ENCODE assay signal across 8 cellular contexts in the genomic region with DNA sequence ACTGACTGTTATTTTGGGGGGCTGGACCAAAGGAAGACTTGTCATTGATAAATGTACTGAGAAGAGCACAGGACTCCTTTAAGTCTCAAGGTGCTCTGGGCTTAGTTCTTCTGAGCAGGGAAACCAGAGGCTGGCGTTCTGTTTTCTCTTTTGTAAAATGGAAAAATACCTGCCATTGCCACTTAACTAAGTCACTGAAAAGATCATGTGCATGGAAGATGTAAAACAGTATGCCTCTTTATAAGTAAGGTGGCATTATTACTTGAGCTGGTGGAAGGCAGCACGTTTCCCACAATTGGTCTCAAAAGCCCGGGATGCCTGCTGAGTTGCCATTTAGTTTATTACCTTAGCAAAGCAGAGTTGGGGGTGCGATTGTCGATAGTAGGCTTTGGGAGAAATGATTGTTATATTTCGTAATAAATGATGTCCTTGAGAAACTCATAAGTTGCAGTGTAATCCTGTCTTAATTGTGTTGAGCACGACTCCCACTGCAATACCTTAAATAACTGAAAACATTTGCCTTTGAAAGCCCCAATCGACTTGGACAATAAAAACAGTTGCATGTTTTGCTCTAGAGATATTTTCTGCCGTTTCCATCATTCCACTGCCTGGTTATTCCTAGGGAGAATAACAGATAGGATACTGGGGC. TPM values are rescaled to one million over a fixed set of nuclear protein-coding genes. Genes with fewer than 3 reads are reported as not detected.
A peak's percentile ranks its signal among the peaks of the same experiment; 100 is the strongest.
DNase-seq lines count a peak whose midpoint lies in the region; ATAC-seq and TF ChIP-seq lines count a peak whose summit lies in the region.

No MANE protein-coding gene starts in this region.

- ATAC-seq in activated CD8-positive, alpha-beta T cell treated with anti-CD3 and anti-CD28 coated beads, Interleukin-2, amount 10 ng/mL, durations not matched to agents 7 days and 5 days: no peak
- ATAC-seq in HG02852 (IDR thresholded peaks at IDR 0.05; ENCODE audit: unreplicated experiment): no peak

- no peaks in the 10 kb centered on the region for H3K27me3 ChIP-seq in stomach

- DNase-seq in NCI-H82 (lab: John Stamatoyannopoulos, UW): peak; percentile 50
- no peak for DNase-seq in NCI-H82 treated with DMSO at 0.1 percent for 48 hours (lab: John Stamatoyannopoulos, UW; ENCODE audit: unreplicated experiment)
- no peak for DNase-seq in activated CD8-positive, alpha-beta T cell treated with anti-CD3 and anti-CD28 coated beads, Interleukin-2, amount 10 ng/mL, durations not matched to agents 7 days and 5 days
- no peak for DNase-seq in stomach
- no peak for DNase-seq in NCI-H2107 treated with DMSO at 0.1 percent for 48 hours (lab: John Stamatoyannopoulos, UW; ENCODE audit: unreplicated experiment)
- DNase-seq in SHP77 treated with DMSO at 0.1 percent for 48 hours (lab: John Stamatoyannopoulos, UW): no peak

- H3K27me3 Mint-ChIP-seq in activated CD8-positive, alpha-beta T cell treated with anti-CD3 and anti-CD28 coated beads, Interleukin-2, amount 10 ng/mL, durations not matched to agents 7 days and 5 days (ENCODE audit: low read depth): no peaks in the 10 kb centered on the region

- peaks cover 55% of the 10 kb centered on the region for H3K4me1 Mint-ChIP-seq in activated CD8-positive, alpha-beta T cell treated with anti-CD3 and anti-CD28 coated beads, Interleukin-2, amount 10 ng/mL, durations not matched to agents 7 days and 5 days (ENCODE audit: low read depth)

- peak overlapping the region; percentile 88 to 98 (median 97) for H3K27ac ChIP-seq in stomach

- peaks cover 27 to 65% (median 52%) of the 10 kb centered on the region in 4 donors for H3K4me1 ChIP-seq in stomach

- TF ChIP-seq CTCF in stomach (IDR thresholded peaks at IDR 0.05): no peak

- H3K27ac Mint-ChIP-seq in activated CD8-positive, alpha-beta T cell treated with anti-CD3 and anti-CD28 coated beads, Interleukin-2, amount 10 ng/mL, durations not matched to agents 7 days and 5 days: peak overlapping the region; percentile 100

- H3K4me3 Mint-ChIP-seq in activated CD8-positive, alpha-beta T cell treated with anti-CD3 and anti-CD28 coated beads, Interleukin-2, amount 10 ng/mL, durations not matched to agents 7 days and 5 days: peak overlapping the region; percentile 94

- intact Hi-C loops in stomach (cut with DNase I; ENCODE audit: low total_unique reads): no loop called here

- no peak for TF ChIP-seq POLR2A in stomach (IDR thresholded peaks at IDR 0.05)

- no peaks in the 10 kb centered on the region for H3K9me3 Mint-ChIP-seq in activated CD8-positive, alpha-beta T cell treated with anti-CD3 and anti-CD28 coated beads, Interleukin-2, amount 10 ng/mL, durations not matched to agents 7 days and 5 days (ENCODE audit: insufficient read depth)

- H3K36me3 Mint-ChIP-seq in activated CD8-positive, alpha-beta T cell treated with anti-CD3 and anti-CD28 coated beads, Interleukin-2, amount 10 ng/mL, durations not matched to agents 7 days and 5 days (ENCODE audit: low read depth): peaks cover 42% of the 10 kb centered on the region

- CTCF ChIA-PET in activated CD8-positive, alpha-beta T cell treated with anti-CD3 and anti-CD28 coated beads, Interleukin-2, amount 10 ng/mL, durations not matched to agents 7 days and 5 days (lab: Charles Lee): interaction anchor here (0.8 to 1.5 kb wide), 11 partner anchors 19 to 1034 kb away, joined by 3 to 5 read pairs (median 3); no protein-coding TSS in a partner anchor

- 8 to 18% (median 14%) methylated on average over 9 of the region's 9 CpGs for WGBS in stomach, 5 donors

- H3K9me3 ChIP-seq in stomach: no peaks in the 10 kb centered on the region

- no peak for TF ChIP-seq EP300 in stomach (IDR thresholded peaks at IDR 0.05)

- peak overlapping the region; percentile 89 for H3K4me3 ChIP-seq in iPS-11a (ENCODE audit: low read depth, low read length)
- peak overlapping the region; percentile 79 to 89 (median 84) for H3K4me3 ChIP-seq in stomach

- POLR2A ChIA-PET in activated CD8-positive, alpha-beta T cell treated with anti-CD3 and anti-CD28 coated beads, Interleukin-2, amount 10 ng/mL, durations not matched to agents 7 days and 5 days (lab: Charles Lee): interaction anchor here (0.5 to 2.4 kb wide), 15 partner anchors 10 to 588 kb away, joined by 3 to 13 read pairs (median 4); no protein-coding TSS in a partner anchor

- H3K36me3 ChIP-seq in stomach: no peaks in the 10 kb centered on the region

RNA-seq across cellular contexts. Expression of a gene that starts 3.6 kb away (rescaled TPM):
- 10 to 100 TPM; 33.0 to 33.2 TPM for total RNA-seq in activated CD8-positive, alpha-beta T cell treated with anti-CD3 and anti-CD28 coated beads, Interleukin-2, amount 10 ng/mL, durations not matched to agents 7 days and 5 days
- total RNA-seq in stomach: 10 to 100 TPM; 10.4 to 42.6 (median 14.0) TPM
- polyA plus RNA-seq in stomach: 1 to 10 TPM; 2.4 to 3.8 (median 3.6) TPM
